Comparison of ENCODE assay signal across 1 cellular context in the genomic region with DNA sequence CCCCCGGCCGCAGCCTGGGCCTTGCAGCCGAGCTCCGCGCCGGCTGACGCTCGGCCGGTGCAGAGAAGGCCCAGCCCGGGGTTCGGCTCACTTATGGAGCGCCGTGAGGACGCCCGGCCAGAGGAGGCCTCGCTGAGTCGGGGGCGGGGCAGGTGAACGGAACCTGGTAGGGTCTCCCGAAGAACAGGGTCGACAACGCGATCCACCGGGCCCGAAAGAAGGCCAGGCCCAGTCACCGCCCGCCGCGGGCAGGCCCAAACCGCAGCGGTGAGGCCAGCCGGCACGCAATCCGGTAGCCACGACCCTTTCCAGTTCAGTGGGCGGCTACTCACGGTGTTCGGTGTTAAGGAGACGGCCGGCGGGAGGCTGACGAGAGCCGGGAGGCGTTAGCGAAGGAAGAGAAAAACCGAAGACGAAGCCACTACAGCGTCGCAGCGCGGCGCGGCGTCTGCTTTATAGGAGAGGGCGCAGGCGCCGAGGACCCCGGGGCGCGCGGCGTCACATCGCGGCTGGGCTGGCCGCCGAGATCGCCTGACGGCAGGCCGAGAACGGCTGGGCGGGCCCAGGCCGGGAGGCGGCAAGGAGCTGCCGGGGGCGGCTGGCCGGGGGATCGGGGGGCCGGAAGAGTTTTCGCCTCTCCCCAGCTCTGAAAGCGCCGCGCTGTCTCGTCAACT.
TF ChIP-seq lines count a peak whose summit lies in the region.

A gene (minus strand): TSS at position 428 of the 674 bp plus-strand sequence. CDS start 2,928 bp downstream, outside the sequence.

TF ChIP-seq in H1, 55 proteins besides CTCF, POLR2A, EP300 and RAD21:
- TF ChIP-seq, protein P1, sequence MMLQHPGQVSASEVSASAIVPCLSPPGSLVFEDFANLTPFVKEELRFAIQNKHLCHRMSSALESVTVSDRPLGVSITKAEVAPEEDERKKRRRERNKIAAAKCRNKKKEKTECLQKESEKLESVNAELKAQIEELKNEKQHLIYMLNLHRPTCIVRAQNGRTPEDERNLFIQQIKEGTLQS (IDR thresholded peaks at IDR 0.05; ENCODE audit: insufficient read depth, low read depth, low read length): no peak
- TF ChIP-seq, protein P2, sequence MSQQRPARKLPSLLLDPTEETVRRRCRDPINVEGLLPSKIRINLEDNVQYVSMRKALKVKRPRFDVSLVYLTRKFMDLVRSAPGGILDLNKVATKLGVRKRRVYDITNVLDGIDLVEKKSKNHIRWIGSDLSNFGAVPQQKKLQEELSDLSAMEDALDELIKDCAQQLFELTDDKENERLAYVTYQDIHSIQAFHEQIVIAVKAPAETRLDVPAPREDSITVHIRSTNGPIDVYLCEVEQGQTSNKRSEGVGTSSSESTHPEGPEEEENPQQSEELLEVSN (IDR thresholded peaks at IDR 0.05): no peak; the same call in 1 of the 2 replicates
- TF ChIP-seq CEBPB (IDR thresholded peaks at IDR 0.05; ENCODE audit: low read depth, low read length) (no peak), TBP (IDR thresholded peaks at IDR 0.05; ENCODE audit: low read depth, low read length) (peak; percentile 97), CHD2 (IDR thresholded peaks at IDR 0.05; ENCODE audit: low read length) (no peak), NANOG (IDR thresholded peaks at IDR 0.05; ENCODE audit: insufficient read depth, low read depth, low read length, poor library complexity, severe bottlenecking) (no peak), EGR1 (IDR thresholded peaks at IDR 0.05; ENCODE audit: borderline replicate concordance, low read depth, low read length) (peak; percentile 30; the same call in 1 of the 2 replicates), MAFK (IDR thresholded peaks at IDR 0.05; ENCODE audit: low read depth, low read length) (no peak), GABPA (IDR thresholded peaks at IDR 0.05; ENCODE audit: borderline replicate concordance, insufficient read depth, low read length) (no peak), BACH1 (IDR thresholded peaks at IDR 0.05; ENCODE audit: low read length) (no peak), EZH2 (IDR thresholded peaks at IDR 0.05; ENCODE audit: low read depth, low read length, severe bottlenecking) (no peak), PHF8 (conservative IDR thresholded peaks at IDR 0.05; ENCODE audit: low read depth, low read length) (peak; percentile 98), JUND (IDR thresholded peaks at IDR 0.05; ENCODE audit: low read length) (no peak), KDM1A (IDR thresholded peaks at IDR 0.05; ENCODE audit: borderline replicate concordance, low read length) (no peak), ASH2L (IDR thresholded peaks at IDR 0.05; ENCODE audit: low read length) (peak; percentile 79), CREB1 (IDR thresholded peaks at IDR 0.05) (peak; percentile 78), BCL11A (IDR thresholded peaks at IDR 0.05; ENCODE audit: low read depth in 2 of 2, low read length in 2 of 2) (no peak), SIN3A (conservative IDR thresholded peaks at IDR 0.05 in 1 of 2, IDR thresholded peaks at IDR 0.05 in 1 of 2; ENCODE audit: low read depth in 1 of 2, low read length in 2 of 2) (peak; percentile 47 to 62; a peak in 2 of 4 replicates), GTF2F1 (IDR thresholded peaks at IDR 0.05; ENCODE audit: borderline replicate concordance, low read depth, low read length) (peak; percentile 98), SUZ12 (IDR thresholded peaks at IDR 0.05; ENCODE audit: low read length) (no peak), ZNF274 (IDR thresholded peaks at IDR 0.05; ENCODE audit: borderline replicate concordance, extremely low read depth, low read length) (no peak), TAF1 (IDR thresholded peaks at IDR 0.05; ENCODE audit: low read depth, low read length) (peak; percentile 99), TAF7 (optimal IDR thresholded peaks at IDR 0.05; ENCODE audit: borderline replicate concordance, low read depth, low read length) (peak; percentile 95), SIX5 (IDR thresholded peaks at IDR 0.05; ENCODE audit: low read depth, low read length) (no peak), RNF2 (IDR thresholded peaks at IDR 0.05; ENCODE audit: borderline replicate concordance, low read depth, low read length, missing control alignments, poor library complexity, severe bottlenecking) (no peak), TCF12 (IDR thresholded peaks at IDR 0.05; ENCODE audit: low read depth, low read length) (no peak), CBX8 (IDR thresholded peaks at IDR 0.05; ENCODE audit: borderline replicate concordance, low read depth, low read length) (no peak), RXRA (IDR thresholded peaks at IDR 0.05; ENCODE audit: insufficient read depth, low read depth, low read length) (no peak), KDM5A (IDR thresholded peaks at IDR 0.05; ENCODE audit: low read length) (no peak), SP1 (IDR thresholded peaks at IDR 0.05; ENCODE audit: low read depth, low read length) (peak; percentile 46; the same call in 1 of the 2 replicates), POU5F1 (IDR thresholded peaks at IDR 0.05; ENCODE audit: low read depth, low read length) (no peak), POLR2AphosphoS5 (IDR thresholded peaks at IDR 0.05; ENCODE audit: low read depth, low read length) (peak; percentile 99), SP4 (IDR thresholded peaks at IDR 0.05; ENCODE audit: low read length) (peak; percentile 98), CTBP2 (IDR thresholded peaks at IDR 0.05; ENCODE audit: borderline replicate concordance, insufficient read depth, insufficient read length, low read length) (no peak), HDAC2 (IDR thresholded peaks at IDR 0.05; ENCODE audit: borderline replicate concordance in 1 of 2, low read depth in 2 of 2, low read length in 2 of 2) (no peak), TEAD4 (IDR thresholded peaks at IDR 0.05; ENCODE audit: low read depth, low read length) (no peak), RBBP5 (IDR thresholded peaks at IDR 0.05; ENCODE audit: borderline replicate concordance, low read depth, low read length) (0 out of 2 replicates have a peak, but pooled peaks have one; percentile 89), RFX5 (IDR thresholded peaks at IDR 0.05; ENCODE audit: borderline replicate concordance, low read depth, low read length) (no peak), SP2 (IDR thresholded peaks at IDR 0.05; ENCODE audit: low read length) (no peak), SAP30 (IDR thresholded peaks at IDR 0.05; ENCODE audit: insufficient read depth, insufficient replicate concordance, low read length) (no peak), SIRT6 (IDR thresholded peaks at IDR 0.05; ENCODE audit: low read length) (no peak), SRF (IDR thresholded peaks at IDR 0.05; ENCODE audit: low read depth, low read length) (no peak), YY1 (IDR thresholded peaks at IDR 0.05; ENCODE audit: low read depth, low read length) (no peak), FOSL1 (IDR thresholded peaks at IDR 0.05; ENCODE audit: insufficient read depth, low read depth, low read length) (peak; percentile 33; the same call in 1 of the 2 replicates), BRCA1 (IDR thresholded peaks at IDR 0.05; ENCODE audit: low read depth, low read length) (no peak), JUN (IDR thresholded peaks at IDR 0.05; ENCODE audit: low read depth, low read length) (no peak), CHD1 (IDR thresholded peaks at IDR 0.05; ENCODE audit: low read depth, low read length) (peak; percentile 63; the same call in 1 of the 2 replicates), NRF1 (IDR thresholded peaks at IDR 0.05; ENCODE audit: low read depth, low read length) (peak; percentile 22; the same call in 1 of the 2 replicates), HDAC6 (IDR thresholded peaks at IDR 0.05; ENCODE audit: low read depth, low read length) (no peak), CBX5 (IDR thresholded peaks at IDR 0.05; ENCODE audit: low read depth, low read length) (no peak), KDM4A (IDR thresholded peaks at IDR 0.05; ENCODE audit: low read depth, low read length, severe bottlenecking) (no peak)
- TF ChIP-seq, protein P3, sequence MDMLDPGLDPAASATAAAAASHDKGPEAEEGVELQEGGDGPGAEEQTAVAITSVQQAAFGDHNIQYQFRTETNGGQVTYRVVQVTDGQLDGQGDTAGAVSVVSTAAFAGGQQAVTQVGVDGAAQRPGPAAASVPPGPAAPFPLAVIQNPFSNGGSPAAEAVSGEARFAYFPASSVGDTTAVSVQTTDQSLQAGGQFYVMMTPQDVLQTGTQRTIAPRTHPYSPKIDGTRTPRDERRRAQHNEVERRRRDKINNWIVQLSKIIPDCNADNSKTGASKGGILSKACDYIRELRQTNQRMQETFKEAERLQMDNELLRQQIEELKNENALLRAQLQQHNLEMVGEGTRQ (IDR thresholded peaks at IDR 0.05; ENCODE audit: low read length): no peak
- TF ChIP-seq, protein P4, sequence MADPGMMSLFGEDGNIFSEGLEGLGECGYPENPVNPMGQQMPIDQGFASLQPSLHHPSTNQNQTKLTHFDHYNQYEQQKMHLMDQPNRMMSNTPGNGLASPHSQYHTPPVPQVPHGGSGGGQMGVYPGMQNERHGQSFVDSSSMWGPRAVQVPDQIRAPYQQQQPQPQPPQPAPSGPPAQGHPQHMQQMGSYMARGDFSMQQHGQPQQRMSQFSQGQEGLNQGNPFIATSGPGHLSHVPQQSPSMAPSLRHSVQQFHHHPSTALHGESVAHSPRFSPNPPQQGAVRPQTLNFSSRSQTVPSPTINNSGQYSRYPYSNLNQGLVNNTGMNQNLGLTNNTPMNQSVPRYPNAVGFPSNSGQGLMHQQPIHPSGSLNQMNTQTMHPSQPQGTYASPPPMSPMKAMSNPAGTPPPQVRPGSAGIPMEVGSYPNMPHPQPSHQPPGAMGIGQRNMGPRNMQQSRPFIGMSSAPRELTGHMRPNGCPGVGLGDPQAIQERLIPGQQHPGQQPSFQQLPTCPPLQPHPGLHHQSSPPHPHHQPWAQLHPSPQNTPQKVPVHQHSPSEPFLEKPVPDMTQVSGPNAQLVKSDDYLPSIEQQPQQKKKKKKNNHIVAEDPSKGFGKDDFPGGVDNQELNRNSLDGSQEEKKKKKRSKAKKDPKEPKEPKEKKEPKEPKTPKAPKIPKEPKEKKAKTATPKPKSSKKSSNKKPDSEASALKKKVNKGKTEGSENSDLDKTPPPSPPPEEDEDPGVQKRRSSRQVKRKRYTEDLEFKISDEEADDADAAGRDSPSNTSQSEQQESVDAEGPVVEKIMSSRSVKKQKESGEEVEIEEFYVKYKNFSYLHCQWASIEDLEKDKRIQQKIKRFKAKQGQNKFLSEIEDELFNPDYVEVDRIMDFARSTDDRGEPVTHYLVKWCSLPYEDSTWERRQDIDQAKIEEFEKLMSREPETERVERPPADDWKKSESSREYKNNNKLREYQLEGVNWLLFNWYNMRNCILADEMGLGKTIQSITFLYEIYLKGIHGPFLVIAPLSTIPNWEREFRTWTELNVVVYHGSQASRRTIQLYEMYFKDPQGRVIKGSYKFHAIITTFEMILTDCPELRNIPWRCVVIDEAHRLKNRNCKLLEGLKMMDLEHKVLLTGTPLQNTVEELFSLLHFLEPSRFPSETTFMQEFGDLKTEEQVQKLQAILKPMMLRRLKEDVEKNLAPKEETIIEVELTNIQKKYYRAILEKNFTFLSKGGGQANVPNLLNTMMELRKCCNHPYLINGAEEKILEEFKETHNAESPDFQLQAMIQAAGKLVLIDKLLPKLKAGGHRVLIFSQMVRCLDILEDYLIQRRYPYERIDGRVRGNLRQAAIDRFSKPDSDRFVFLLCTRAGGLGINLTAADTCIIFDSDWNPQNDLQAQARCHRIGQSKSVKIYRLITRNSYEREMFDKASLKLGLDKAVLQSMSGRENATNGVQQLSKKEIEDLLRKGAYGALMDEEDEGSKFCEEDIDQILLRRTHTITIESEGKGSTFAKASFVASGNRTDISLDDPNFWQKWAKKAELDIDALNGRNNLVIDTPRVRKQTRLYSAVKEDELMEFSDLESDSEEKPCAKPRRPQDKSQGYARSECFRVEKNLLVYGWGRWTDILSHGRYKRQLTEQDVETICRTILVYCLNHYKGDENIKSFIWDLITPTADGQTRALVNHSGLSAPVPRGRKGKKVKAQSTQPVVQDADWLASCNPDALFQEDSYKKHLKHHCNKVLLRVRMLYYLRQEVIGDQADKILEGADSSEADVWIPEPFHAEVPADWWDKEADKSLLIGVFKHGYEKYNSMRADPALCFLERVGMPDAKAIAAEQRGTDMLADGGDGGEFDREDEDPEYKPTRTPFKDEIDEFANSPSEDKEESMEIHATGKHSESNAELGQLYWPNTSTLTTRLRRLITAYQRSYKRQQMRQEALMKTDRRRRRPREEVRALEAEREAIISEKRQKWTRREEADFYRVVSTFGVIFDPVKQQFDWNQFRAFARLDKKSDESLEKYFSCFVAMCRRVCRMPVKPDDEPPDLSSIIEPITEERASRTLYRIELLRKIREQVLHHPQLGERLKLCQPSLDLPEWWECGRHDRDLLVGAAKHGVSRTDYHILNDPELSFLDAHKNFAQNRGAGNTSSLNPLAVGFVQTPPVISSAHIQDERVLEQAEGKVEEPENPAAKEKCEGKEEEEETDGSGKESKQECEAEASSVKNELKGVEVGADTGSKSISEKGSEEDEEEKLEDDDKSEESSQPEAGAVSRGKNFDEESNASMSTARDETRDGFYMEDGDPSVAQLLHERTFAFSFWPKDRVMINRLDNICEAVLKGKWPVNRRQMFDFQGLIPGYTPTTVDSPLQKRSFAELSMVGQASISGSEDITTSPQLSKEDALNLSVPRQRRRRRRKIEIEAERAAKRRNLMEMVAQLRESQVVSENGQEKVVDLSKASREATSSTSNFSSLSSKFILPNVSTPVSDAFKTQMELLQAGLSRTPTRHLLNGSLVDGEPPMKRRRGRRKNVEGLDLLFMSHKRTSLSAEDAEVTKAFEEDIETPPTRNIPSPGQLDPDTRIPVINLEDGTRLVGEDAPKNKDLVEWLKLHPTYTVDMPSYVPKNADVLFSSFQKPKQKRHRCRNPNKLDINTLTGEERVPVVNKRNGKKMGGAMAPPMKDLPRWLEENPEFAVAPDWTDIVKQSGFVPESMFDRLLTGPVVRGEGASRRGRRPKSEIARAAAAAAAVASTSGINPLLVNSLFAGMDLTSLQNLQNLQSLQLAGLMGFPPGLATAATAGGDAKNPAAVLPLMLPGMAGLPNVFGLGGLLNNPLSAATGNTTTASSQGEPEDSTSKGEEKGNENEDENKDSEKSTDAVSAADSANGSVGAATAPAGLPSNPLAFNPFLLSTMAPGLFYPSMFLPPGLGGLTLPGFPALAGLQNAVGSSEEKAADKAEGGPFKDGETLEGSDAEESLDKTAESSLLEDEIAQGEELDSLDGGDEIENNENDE (IDR thresholded peaks at IDR 0.05; ENCODE audit: insufficient replicate concordance, low read length): no peak
- TF ChIP-seq, protein P5, sequence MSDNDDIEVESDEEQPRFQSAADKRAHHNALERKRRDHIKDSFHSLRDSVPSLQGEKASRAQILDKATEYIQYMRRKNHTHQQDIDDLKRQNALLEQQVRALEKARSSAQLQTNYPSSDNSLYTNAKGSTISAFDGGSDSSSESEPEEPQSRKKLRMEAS (IDR thresholded peaks at IDR 0.05): no peak; the same call in 1 of the 2 replicates
- TF ChIP-seq, protein P6, sequence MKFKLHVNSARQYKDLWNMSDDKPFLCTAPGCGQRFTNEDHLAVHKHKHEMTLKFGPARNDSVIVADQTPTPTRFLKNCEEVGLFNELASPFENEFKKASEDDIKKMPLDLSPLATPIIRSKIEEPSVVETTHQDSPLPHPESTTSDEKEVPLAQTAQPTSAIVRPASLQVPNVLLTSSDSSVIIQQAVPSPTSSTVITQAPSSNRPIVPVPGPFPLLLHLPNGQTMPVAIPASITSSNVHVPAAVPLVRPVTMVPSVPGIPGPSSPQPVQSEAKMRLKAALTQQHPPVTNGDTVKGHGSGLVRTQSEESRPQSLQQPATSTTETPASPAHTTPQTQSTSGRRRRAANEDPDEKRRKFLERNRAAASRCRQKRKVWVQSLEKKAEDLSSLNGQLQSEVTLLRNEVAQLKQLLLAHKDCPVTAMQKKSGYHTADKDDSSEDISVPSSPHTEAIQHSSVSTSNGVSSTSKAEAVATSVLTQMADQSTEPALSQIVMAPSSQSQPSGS (IDR thresholded peaks at IDR 0.05; ENCODE audit: low read length): 0 out of 2 replicates have a peak, but pooled peaks have one; percentile 18
TF ChIP-seq in H1: peak in this region for 17.
